ENCODE assay signal across 10 cellular contexts in the genomic region with DNA sequence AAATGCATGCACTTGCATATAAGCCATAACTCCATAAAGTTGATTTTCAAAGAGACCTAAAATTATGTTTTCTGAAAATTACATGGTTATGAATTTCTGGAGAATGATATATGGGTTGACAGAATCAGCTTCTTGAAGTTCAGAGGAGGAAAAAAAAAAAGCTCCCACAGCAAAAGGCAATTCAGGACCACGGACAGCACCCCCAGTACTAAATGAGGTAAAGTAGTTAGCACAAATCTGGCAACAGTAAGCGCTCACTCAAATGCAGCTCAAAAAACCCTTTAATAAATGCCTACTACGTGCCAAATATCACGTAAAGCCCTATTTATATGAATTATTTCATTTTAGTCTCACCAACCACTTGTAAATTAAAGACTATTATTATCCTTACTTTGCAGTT.
DNase-seq lines count a peak whose midpoint lies in the region; ATAC-seq and TF ChIP-seq lines count a peak whose summit lies in the region.
"Had no signal": no experiment of that assay in that cellular context is flagged by ENCODE, and none has a peak within 500 bp of the region (broad histone marks: within the 10 kb centered on the region; RNA-seq: fewer than 3 reads in every experiment).

No MANE protein-coding gene starts in this region.

- no peak overlapping the region for H3K4me3 ChIP-seq in endodermal cell (ENCODE audit: low read length)
- no peak overlapping the region for H3K4me3 ChIP-seq in retinal pigment epithelial cell (ENCODE audit: low read length)

- no peaks in the 10 kb centered on the region for H3K27me3 Mint-ChIP-seq in endodermal cell (ENCODE audit: insufficient read depth)

- 29 to 31% methylated on average over 3 to 4 of the region's 4 CpGs for whole genome bisulfite sequencing in endodermal cell (ENCODE audit: insufficient coverage in 1 of 2, insufficient read length in 1 of 2), 2 experiments

- H3K4me1 Mint-ChIP-seq in endodermal cell = no peaks in the 10 kb centered on the region

- no peak overlapping the region for H3K4me3 Mint-ChIP-seq in endodermal cell

- no peak overlapping the region for H3K9ac ChIP-seq in endodermal cell (ENCODE audit: extremely low read depth, low read length, poor library complexity, severe bottlenecking)

- H3K27ac ChIP-seq in endodermal cell (ENCODE audit: low read depth, low read length) = no peak overlapping the region
- H3K27ac ChIP-seq: epithelial cell of prostate had no signal

- H3K27ac Mint-ChIP-seq in endodermal cell = no peak overlapping the region

- no peaks in the 10 kb centered on the region for H3K36me3 ChIP-seq in endodermal cell (ENCODE audit: control insufficient read depth, insufficient read depth, low read length)

- H3K4me1 ChIP-seq in endodermal cell (ENCODE audit: control insufficient read depth, insufficient read depth, low read length) = peaks cover 6% of the 10 kb centered on the region

- ATAC-seq in HG02981 (IDR thresholded peaks at IDR 0.05; ENCODE audit: unreplicated experiment) = no peak

- H3K27me3 ChIP-seq in endodermal cell (ENCODE audit: control insufficient read depth, insufficient read depth, low read length, poor library complexity, severe bottlenecking) = no peaks in the 10 kb centered on the region

- H3K9me3 Mint-ChIP-seq in endodermal cell = no peaks in the 10 kb centered on the region

- TF ChIP-seq CTCF in endodermal cell (conservative IDR thresholded peaks at IDR 0.05) (no peak), retinal pigment epithelial cell (conservative IDR thresholded peaks at IDR 0.05; ENCODE audit: low read depth, low read length) (no peak)

- DNase-seq in NCI-H82 (lab: John Stamatoyannopoulos, UW) (peak; percentile 39), NCI-H82 treated with DMSO at 0.1 percent for 48 hours (lab: John Stamatoyannopoulos, UW; ENCODE audit: unreplicated experiment) (no peak), OCI-M1 (lab: John Stamatoyannopoulos, UW) (peak; percentile 57), endodermal cell (peak; percentile 89), retinal pigment epithelial cell (ENCODE audit: low read depth) (peak; percentile 9), OCI-M2 (lab: John Stamatoyannopoulos, UW; ENCODE audit: unreplicated experiment) (no peak), GF-D8 (lab: John Stamatoyannopoulos, UW) (no peak)
- DNase-seq: SHP77 treated with DMSO at 0.1 percent for 48 hours had no signal

- H3K9me3 ChIP-seq in endodermal cell (ENCODE audit: control insufficient read depth, low read length) = no peaks in the 10 kb centered on the region

- H3K36me3 Mint-ChIP-seq in endodermal cell (ENCODE audit: low read depth) = no peaks in the 10 kb centered on the region

Comparison
In these comparisons a context has a peak if more than half of its experiments do, and no peak if none do; other contexts are left out.
1. DNase-seq: peak in NCI-H82 (single experiment), OCI-M1 (single experiment), endodermal cell (single experiment) and retinal pigment epithelial cell (single experiment); none in NCI-H82 treated with DMSO at 0.1 percent for 48 hours (single experiment), OCI-M2 (single experiment) and GF-D8 (single experiment).